ENCODE assay signal across 1 cellular context in genomic region chr21:43882952-43883492, GRCh38.
TF ChIP-seq lines count a peak whose summit lies in the region.

No MANE protein-coding gene starts in this region.

TF ChIP-seq in HCT116, 20 proteins besides CTCF, POLR2A, EP300 and RAD21:
- no peak for TF ChIP-seq REST (IDR thresholded peaks at IDR 0.05; ENCODE audit: low read depth)
- no peak for TF ChIP-seq TCF7L2 (IDR thresholded peaks at IDR 0.05; ENCODE audit: borderline replicate concordance, extremely low read depth, insufficient read depth, insufficient read length)
- TF ChIP-seq ZNF274 (IDR thresholded peaks at IDR 0.05; ENCODE audit: low read depth, low read length): no peak
- no peak for TF ChIP-seq EGR1 (IDR thresholded peaks at IDR 0.05; ENCODE audit: low read depth)
- TF ChIP-seq YY1 (IDR thresholded peaks at IDR 0.05; ENCODE audit: extremely low read depth, insufficient replicate concordance, low read depth, low read length): no peak
- TF ChIP-seq ZBTB33 (IDR thresholded peaks at IDR 0.05; ENCODE audit: extremely low read depth, insufficient replicate concordance, low read length): no peak
- TF ChIP-seq SIN3A (IDR thresholded peaks at IDR 0.05; ENCODE audit: low read depth): no peak
- no peak for TF ChIP-seq EZH2phosphoT487 (IDR thresholded peaks at IDR 0.05; ENCODE audit: borderline replicate concordance)
- TF ChIP-seq SP1 (IDR thresholded peaks at IDR 0.05; ENCODE audit: low read depth): no peak
TF ChIP-seq in HCT116: peak in this region for 0.
